8 cellular contexts compared by ENCODE assay signal in genomic region chr14:91061309-91061887, GRCh38. TPM values are rescaled to one million over a fixed set of nuclear protein-coding genes. Genes with fewer than 3 reads are reported as not detected.
DNase-seq lines count a peak whose midpoint lies in the region; ATAC-seq and TF ChIP-seq lines count a peak whose summit lies in the region.
"Had no signal": no experiment of that assay in that cellular context is flagged by ENCODE, and none has a peak within 500 bp of the region (broad histone marks: within the 10 kb centered on the region; RNA-seq: fewer than 3 reads in every experiment).

No MANE protein-coding gene starts in this region.

- no peak for TF ChIP-seq EP300 in gastroesophageal sphincter (IDR thresholded peaks at IDR 0.05)

- H3K27me3 Mint-ChIP-seq in effector memory CD8-positive, alpha-beta T cell: no peaks in the 10 kb centered on the region
- H3K27me3 Mint-ChIP-seq: brain had no signal

- BruUV-seq in Panc1 (replicated peaks; lab: Mats Ljungman, UMichigan): no TSS peak

- ATAC-seq in Panc1 (no peak), gastroesophageal sphincter (no peak), GM18502 (IDR thresholded peaks at IDR 0.05; ENCODE audit: poor library complexity, unreplicated experiment) (no peak)
- no peak for ATAC-seq in effector memory CD8-positive, alpha-beta T cell (replicated peaks)

- H3K27me3 ChIP-seq in HAP-1 (ENCODE audit: low read depth) (no peaks in the 10 kb centered on the region), Panc1 (ENCODE audit: control insufficient read depth, insufficient read depth, low read length) (no peaks in the 10 kb centered on the region), gastroesophageal sphincter (no peaks in the 10 kb centered on the region), stomach smooth muscle (ENCODE audit: control insufficient read depth in 1 of 2, insufficient read depth in 2 of 2, low read length in 2 of 2) (no peaks in the 10 kb centered on the region)

- CTCF ChIA-PET in Panc1 (lab: Charles Lee): no interaction called here

- peaks cover 6 to 10% of the 10 kb centered on the region in 2 donors for H3K9me3 Mint-ChIP-seq in effector memory CD8-positive, alpha-beta T cell
- H3K9me3 Mint-ChIP-seq: brain had no signal

- H3K27ac Mint-ChIP-seq in effector memory CD8-positive, alpha-beta T cell: no peak overlapping the region
- H3K27ac Mint-ChIP-seq: brain had no signal

- H3K9ac ChIP-seq in stomach smooth muscle (ENCODE audit: low read length in 2 of 2): peak overlapping the region; percentile 54 to 82

- H3K4me3 ChIP-seq in HAP-1 (peak overlapping the region; percentile 28), Panc1 (ENCODE audit: low read depth in 2 of 2, low read length in 2 of 2) (peak overlapping the region; percentile 62 to 68), gastroesophageal sphincter (peak overlapping the region; percentile 51 to 57), stomach smooth muscle (ENCODE audit: low read length in 2 of 2) (peak overlapping the region; percentile 49 to 79)

- no peaks in the 10 kb centered on the region for H3K9me3 ChIP-seq in HAP-1
- no peaks in the 10 kb centered on the region for H3K9me3 ChIP-seq in Panc1 (ENCODE audit: control insufficient read depth, insufficient read depth, low read depth, low read length)
- H3K9me3 ChIP-seq in gastroesophageal sphincter: no peaks in the 10 kb centered on the region
- H3K9me3 ChIP-seq in stomach smooth muscle (ENCODE audit: control insufficient read depth in 2 of 2, low read length in 2 of 2): no peaks in the 10 kb centered on the region

- H3K36me3 ChIP-seq in HAP-1 (replicated peaks) (no peaks in the 10 kb centered on the region), Panc1 (ENCODE audit: control insufficient read depth, insufficient read depth, low read length) (no peaks in the 10 kb centered on the region; the same call in 1 of the 2 replicates), gastroesophageal sphincter (no peaks in the 10 kb centered on the region), stomach smooth muscle (ENCODE audit: control insufficient read depth in 2 of 2, insufficient read depth in 2 of 2, low read length in 2 of 2) (no peaks in the 10 kb centered on the region)

- peak in 1 of 2 experiments; percentile 8 for DNase-seq in HAP-1 (ENCODE audit: low spot score in 2 of 2)
- DNase-seq in Panc1 (ENCODE audit: low read depth, low spot score): no peak
- DNase-seq in effector memory CD8-positive, alpha-beta T cell: no peak
- no peak for DNase-seq in GM03348 (ENCODE audit: low spot score)

- H3K4me1 Mint-ChIP-seq in effector memory CD8-positive, alpha-beta T cell (ENCODE audit: low read depth in 2 of 2): peaks cover 36 to 52% of the 10 kb centered on the region in 2 donors

- intact Hi-C loops in Panc1 (cut with micrococcal nuclease; ENCODE audit: unreplicated experiment): no loop called here

- POLR2A ChIA-PET in Panc1 (lab: Charles Lee): interaction anchor here (0.6 to 1.0 kb wide), 2 partner anchors 53 to 363 kb away, joined by 4 read pairs; no protein-coding TSS in a partner anchor

- peaks cover 15% of the 10 kb centered on the region for H3K36me3 Mint-ChIP-seq in effector memory CD8-positive, alpha-beta T cell (ENCODE audit: insufficient read depth)
- H3K36me3 Mint-ChIP-seq: brain had no signal

- TF ChIP-seq POLR2A in gastroesophageal sphincter (IDR thresholded peaks at IDR 0.05): no peak

- H3K4me3 Mint-ChIP-seq in effector memory CD8-positive, alpha-beta T cell: no peak overlapping the region
- H3K4me3 Mint-ChIP-seq: brain had no signal

- H3K4me1 ChIP-seq in HAP-1 (peaks cover 3% of the 10 kb centered on the region; the same call in 1 of the 2 replicates), Panc1 (ENCODE audit: control insufficient read depth, insufficient read depth, low read length) (peaks cover 4% of the 10 kb centered on the region; the same call in 1 of the 2 replicates), gastroesophageal sphincter (peaks cover 4 to 70% (median 24%) of the 10 kb centered on the region in 3 donors), stomach smooth muscle (ENCODE audit: control insufficient read depth, insufficient read depth, low read length) (peaks cover 23% of the 10 kb centered on the region)

- in situ Hi-C loops in HAP-1 (cut with MboI; ENCODE audit: low sequenced_read_pairs): no loop called here
- in situ Hi-C loops in Panc1 (cut with HindIII; ENCODE audit: low pct_unique_long_range_greater_than_20kb, low sequenced_read_pairs): no loop called here

- H3K27ac ChIP-seq in Panc1 (ENCODE audit: low read length): peak overlapping the region; percentile 74
- H3K27ac ChIP-seq in gastroesophageal sphincter: peak overlapping the region; percentile 83 to 90 (median 86)
- H3K27ac ChIP-seq in stomach smooth muscle (ENCODE audit: low read length): peak overlapping the region; percentile 80

- WGBS in gastroesophageal sphincter (ENCODE audit: low coverage in 1 of 2), 2 donors: 0% methylated on average over 11 to 12 of the region's 12 CpGs

- TF ChIP-seq CTCF in Panc1 (IDR thresholded peaks at IDR 0.05) (no peak), gastroesophageal sphincter (IDR thresholded peaks at IDR 0.05) (no peak)

RNA-seq across cellular contexts. Expression of gene RPS6KA5, which starts 1.0 kb away (rescaled TPM):
- total RNA-seq in Panc1 (2021; ENCODE audit: unreplicated experiment) (2.6 TPM), gastroesophageal sphincter (10 to 100 TPM; 30.8 to 48.6 (median 36.6) TPM)
- polyA plus RNA-seq in Panc1 (2012; ENCODE audit: insufficient read length): 0.82 TPM

RNA-seq across cellular contexts. Expression of gene DGLUCY, which starts 52.5 kb away (rescaled TPM):
- total RNA-seq in Panc1 (2021; ENCODE audit: unreplicated experiment): 21.3 TPM
- 21.6 TPM for polyA plus RNA-seq in Panc1 (2012; ENCODE audit: insufficient read length)
- 100 to 1,000 TPM in 1 of 4 donors, 10 to 100 TPM in 3; 52.8 to 118 (median 77.3) TPM for total RNA-seq in gastroesophageal sphincter
